22 cellular contexts compared by ENCODE assay signal in the genomic region with DNA sequence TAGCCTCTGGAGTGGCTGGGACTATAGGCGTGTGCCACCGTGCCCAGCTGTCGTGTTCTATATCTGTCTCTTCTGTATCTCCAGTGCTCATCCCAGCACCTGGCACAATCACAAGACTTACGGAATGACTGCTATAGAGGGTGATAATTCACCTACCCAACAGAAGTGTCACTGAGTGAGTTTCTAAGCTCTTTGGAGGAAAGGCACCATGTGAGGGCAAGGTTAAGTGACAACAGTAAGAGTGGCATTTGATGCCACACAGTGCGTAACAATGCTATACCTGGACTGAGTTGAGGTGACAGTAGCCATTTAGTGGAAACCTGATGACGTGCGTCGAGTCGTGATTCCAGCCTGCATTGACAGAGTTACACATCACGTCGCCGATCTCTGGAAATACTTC.
DNase-seq lines count a peak whose midpoint lies in the region; FAIRE-seq and TF ChIP-seq lines count a peak whose summit lies in the region.
"Had no signal": no experiment of that assay in that cellular context is flagged by ENCODE, and none has a peak within 500 bp of the region (broad histone marks: within the 10 kb centered on the region; RNA-seq: fewer than 3 reads in every experiment).

No MANE protein-coding gene starts in this region.

- no peaks in the 10 kb centered on the region for H3K9me2 ChIP-seq in GM23248 (ENCODE audit: insufficient read depth)

- no peaks in the 10 kb centered on the region for H3K27me3 ChIP-seq in GM23248 (replicated peaks; ENCODE audit: insufficient read depth)
- H3K27me3 ChIP-seq in brain microvascular endothelial cell (replicated peaks): no peaks in the 10 kb centered on the region
- no peaks in the 10 kb centered on the region for H3K27me3 ChIP-seq in keratinocyte (ENCODE audit: control insufficient read depth, extremely low read depth, insufficient read depth, low read length)
- H3K27me3 ChIP-seq: upper lobe of right lung had no signal

- no peaks in the 10 kb centered on the region for H4K20me1 ChIP-seq in GM23248 (ENCODE audit: insufficient read depth)
- H4K20me1 ChIP-seq in keratinocyte (ENCODE audit: control insufficient read depth, extremely low read depth, insufficient read depth, low read length): no peaks in the 10 kb centered on the region

- H3K4me1 ChIP-seq in GM23248 (ENCODE audit: insufficient read depth): peaks cover 12% of the 10 kb centered on the region
- H3K4me1 ChIP-seq in keratinocyte (ENCODE audit: control insufficient read depth, extremely low read depth, insufficient read depth, low read length): peaks cover 23% of the 10 kb centered on the region
- H3K4me1 ChIP-seq: Caco-2 had no signal

- no peaks in the 10 kb centered on the region for H3K9me3 ChIP-seq in GM23248 (ENCODE audit: low read depth)
- H3K9me3 ChIP-seq in keratinocyte (ENCODE audit: control insufficient read depth, low read depth, low read length): no peaks in the 10 kb centered on the region
- H3K9me3 ChIP-seq: Caco-2, mucosa of descending colon, upper lobe of right lung had no signal

- 0 out of 2 replicates have a peak, but pooled peaks cover 5% of the 10 kb centered on the region for H3F3A ChIP-seq in GM23248 (ENCODE audit: insufficient read depth)

- H3K9ac ChIP-seq in GM23248 (no peak overlapping the region), keratinocyte (ENCODE audit: control insufficient read depth, extremely low read depth, insufficient read depth, low read length) (no peak overlapping the region)
- H3K9ac ChIP-seq: parathyroid adenoma had no signal

- WGBS in GM23248 (ENCODE audit: low coverage in 1 of 2, low lambda C conversion rate in 2 of 2, missing lambda C conversion rate in 2 of 2), 2 experiments: 93 to 94% methylated on average over 12 of the region's 12 CpGs

- H3K36me3 ChIP-seq in GM23248 (ENCODE audit: low read depth) (peaks cover 7% of the 10 kb centered on the region; the same call in 1 of the 2 replicates), brain microvascular endothelial cell (replicated peaks) (no peaks in the 10 kb centered on the region), keratinocyte (ENCODE audit: control insufficient read depth in 2 of 2, extremely low read depth in 1 of 2, insufficient read depth in 2 of 2, low read length in 2 of 2) (peaks cover 8 to 12% of the 10 kb centered on the region in 2 experiments)
- H3K36me3 ChIP-seq: upper lobe of right lung had no signal

- peak overlapping the region; percentile 4 for H3K4me2 ChIP-seq in GM23248 (ENCODE audit: unreplicated experiment)
- no peak overlapping the region for H3K4me2 ChIP-seq in keratinocyte (ENCODE audit: control insufficient read depth, extremely low read depth, insufficient read depth, low read depth, low read length)

- H3K79me2 ChIP-seq in GM23248 (ENCODE audit: insufficient read depth): no peaks in the 10 kb centered on the region
- H3K79me2 ChIP-seq in keratinocyte (ENCODE audit: control insufficient read depth, insufficient read depth, low read length): no peaks in the 10 kb centered on the region
- H3K79me2 ChIP-seq: parathyroid adenoma had no signal

- FAIRE-seq in keratinocyte (lab: Jason Lieb, UNC): no peak
- FAIRE-seq: endometrium, H1 had no signal

- in situ Hi-C loops in GM23248 (cut with MboI) (no loop called here), brain microvascular endothelial cell (cut with HindIII; ENCODE audit: low pct_ligation_motif_present, low sequenced_read_pairs) (no loop called here)

- no peaks in the 10 kb centered on the region for H3K9me1 ChIP-seq in keratinocyte (ENCODE audit: control insufficient read depth, extremely low read depth, insufficient read depth, low read length)

- dilution Hi-C loops in keratinocyte (cut with MboI; ENCODE audit: extremely low pct_ligation_motif_present, low sequenced_read_pairs): no loop called here

- H3K27ac ChIP-seq in C4-2B (peak overlapping the region; percentile 38), GM23248 (peak overlapping the region; percentile 13), brain microvascular endothelial cell (peak overlapping the region; percentile 49), keratinocyte (ENCODE audit: control insufficient read depth, insufficient read depth, low read length) (peak overlapping the region; percentile 37)
- H3K27ac ChIP-seq: parathyroid adenoma had no signal

- no peak for TF ChIP-seq CTCF in C4-2B (conservative IDR thresholded peaks at IDR 0.05)
- TF ChIP-seq CTCF in brain microvascular endothelial cell (IDR thresholded peaks at IDR 0.05; ENCODE audit: low read depth, low read length, missing control alignments): no peak
- TF ChIP-seq CTCF in keratinocyte (optimal IDR thresholded peaks at IDR 0.05 in 1 of 3, IDR thresholded peaks at IDR 0.05 in 1 of 3, conservative IDR thresholded peaks at IDR 0.05 in 1 of 3; ENCODE audit: extremely low read depth in 1 of 3, insufficient read depth in 2 of 3, low read length in 3 of 3): no peak

- H2AFZ ChIP-seq in GM23248 (no peak overlapping the region), keratinocyte (ENCODE audit: control insufficient read depth, low read length) (no peak overlapping the region)
- H2AFZ ChIP-seq: parathyroid adenoma had no signal

- no peak for DNase-seq in GM23248
- DNase-seq in brain microvascular endothelial cell: no peak
- no peak for DNase-seq in keratinocyte (ENCODE audit: low read depth, low spot score)
- no peak for DNase-seq in middle frontal gyrus (ENCODE audit: extremely low spot score, low spot score)
- DNase-seq in RKO (ENCODE audit: low spot score): no peak
- DNase-seq in NCI-H1436 treated with DMSO at 0.1 percent for 48 hours (lab: John Stamatoyannopoulos, UW): no peak
- DNase-seq: activated CD8-positive, alpha-beta T cell treated with anti-CD3 and anti-CD28 coated beads, Interleukin-2, amount 10 ng/mL, durations not matched to agents 7 days and 5 days; C1 segment of cervical spinal cord; Caco-2; central memory CD4-positive, alpha-beta T cell; DND-41; mucosa of descending colon; NCI-H1105; NCI-H2081 treated with DMSO at 0.1 percent for 48 hours; NCI-H69; RPMI8226; stimulated activated CD4-positive, alpha-beta T cell treated with anti-CD3 and anti-CD28 coated beads, Interleukin-2, amount 100 ng/mL, for 48 hours; upper lobe of right lung had no signal

- H3K4me3 ChIP-seq in GM23248 (no peak overlapping the region), brain microvascular endothelial cell (ENCODE audit: low read depth, low read length) (no peak overlapping the region), keratinocyte (ENCODE audit: control insufficient read depth in 2 of 3, extremely low read depth in 1 of 3, insufficient read depth in 2 of 3, low read depth in 1 of 3, low read length in 3 of 3) (no peak overlapping the region)
- H3K4me3 ChIP-seq: mucosa of descending colon, upper lobe of right lung had no signal
